In genomic region chr13:113820813-113821651, GRCh38 we compare ENCODE assay signal across 9 cellular contexts. TPM values are rescaled to one million over a fixed set of nuclear protein-coding genes. Genes with fewer than 3 reads are reported as not detected.
DNase-seq lines count a peak whose midpoint lies in the region; ATAC-seq, FAIRE-seq and TF ChIP-seq lines count a peak whose summit lies in the region.
"Had no signal": no experiment of that assay in that cellular context is flagged by ENCODE, and none has a peak within 500 bp of the region (broad histone marks: within the 10 kb centered on the region; RNA-seq: fewer than 3 reads in every experiment).

No MANE protein-coding gene starts in this region.

- 29% methylated on average over 29 of the region's 54 CpGs for WGBS in suprapubic skin

- H3K36me3 ChIP-seq in ACC112 (ENCODE audit: insufficient read depth, low read length) (no peaks in the 10 kb centered on the region), breast epithelium (no peaks in the 10 kb centered on the region), kidney (ENCODE audit: control insufficient read depth in 1 of 2, insufficient read depth in 2 of 2, low read length in 2 of 2) (peaks cover 0 to 2% of the 10 kb centered on the region in 2 donors), suprapubic skin (peaks cover 35% of the 10 kb centered on the region)

- DNase-seq in NCI-H187 (lab: John Stamatoyannopoulos, UW) (peak; percentile 68 to 90), breast epithelium (ENCODE audit: low spot score in 2 of 2) (peak; percentile 83 to 96), kidney (no peak), suprapubic skin (ENCODE audit: low spot score in 2 of 2) (peak; percentile 90 to 91), natural killer cell (no peak)
- DNase-seq in activated T-cell treated with anti-CD3 and anti-CD28 coated beads, Interleukin-2, amount 50 U/mL, for 48 hours: no peak
- DNase-seq: DND-41 had no signal

- H3K9me3 Mint-ChIP-seq in natural killer cell: no peaks in the 10 kb centered on the region

- no peaks in the 10 kb centered on the region for H3K79me2 ChIP-seq in ACC112 (ENCODE audit: control insufficient read depth, insufficient read depth, low read length, unreplicated experiment)

- H3K9me3 ChIP-seq in breast epithelium (no peaks in the 10 kb centered on the region), kidney (ENCODE audit: control insufficient read depth in 1 of 2, low read length in 2 of 2) (no peaks in the 10 kb centered on the region), suprapubic skin (no peaks in the 10 kb centered on the region)

- no peak overlapping the region for H3K4me3 Mint-ChIP-seq in natural killer cell

- TF ChIP-seq POLR2A in breast epithelium (IDR thresholded peaks at IDR 0.05): no peak
- no peak for TF ChIP-seq POLR2A in suprapubic skin (IDR thresholded peaks at IDR 0.05)

- peak overlapping the region; percentile 11 for H3K4me3 ChIP-seq in ACC112 (ENCODE audit: low read depth, low read length)
- peak overlapping the region; percentile 26 to 61 (median 35) for H3K4me3 ChIP-seq in breast epithelium
- no peak overlapping the region for H3K4me3 ChIP-seq in kidney (ENCODE audit: low read length in 2 of 2)
- peak overlapping the region; percentile 38 for H3K4me3 ChIP-seq in suprapubic skin

- H3K27me3 ChIP-seq in ACC112 (ENCODE audit: insufficient read depth, low read length) (no peaks in the 10 kb centered on the region), breast epithelium (no peaks in the 10 kb centered on the region), suprapubic skin (no peaks in the 10 kb centered on the region)

- intact Hi-C loops in breast epithelium (cut with DNase I; ENCODE audit: low total_unique reads): no loop called here
- intact Hi-C loops in kidney (cut with DNase I): no loop called here
- intact Hi-C loops in natural killer cell (cut with micrococcal nuclease): no loop called here

- no peak for TF ChIP-seq EP300 in suprapubic skin (IDR thresholded peaks at IDR 0.05)

- peak overlapping the region in 1 of 2 donors; percentile 3 for H3K9ac ChIP-seq in kidney (ENCODE audit: low read length in 2 of 2)

- H3K4me1 Mint-ChIP-seq in natural killer cell: peaks cover 4 to 12% of the 10 kb centered on the region in 2 donors

- peaks cover 0 to under 1% of the 10 kb centered on the region in 2 donors for H3K27me3 Mint-ChIP-seq in natural killer cell (ENCODE audit: low read depth in 2 of 2)

- FAIRE-seq in kidney (lab: Jason Lieb, UNC): no peak

- no peaks in the 10 kb centered on the region for H3K36me3 Mint-ChIP-seq in natural killer cell

- no peak overlapping the region for H3K27ac Mint-ChIP-seq in natural killer cell

- TF ChIP-seq CTCF in breast epithelium (IDR thresholded peaks at IDR 0.05) (peak in 1 of 3 donors; percentile 10), kidney (IDR thresholded peaks at IDR 0.05; ENCODE audit: borderline replicate concordance, extremely low read depth, insufficient read depth) (no peak), suprapubic skin (IDR thresholded peaks at IDR 0.05) (no peak), natural killer cell (IDR thresholded peaks at IDR 0.05) (no peak)

- no peak for ATAC-seq in HG03196 (IDR thresholded peaks at IDR 0.05; ENCODE audit: unreplicated experiment)
- no peak for ATAC-seq in natural killer cell

- H2AFZ ChIP-seq in ACC112 (ENCODE audit: low read length, unreplicated experiment): no peak overlapping the region

- H3K4me1 ChIP-seq in ACC112 (ENCODE audit: control insufficient read depth, insufficient read depth, low read length, unreplicated experiment): peaks cover 22% of the 10 kb centered on the region
- H3K4me1 ChIP-seq in breast epithelium: peaks cover 15 to 36% of the 10 kb centered on the region in 2 donors
- peaks cover 0 to 21% of the 10 kb centered on the region in 2 donors for H3K4me1 ChIP-seq in kidney (ENCODE audit: control insufficient read depth in 1 of 2, insufficient read depth in 1 of 2, low read depth in 1 of 2, low read length in 2 of 2)
- H3K4me1 ChIP-seq in suprapubic skin: peaks cover 60% of the 10 kb centered on the region

- H3K27ac ChIP-seq in ACC112 (ENCODE audit: low read depth, low read length) (peak overlapping the region; percentile 67), breast epithelium (peak overlapping the region; percentile 90 to 94), kidney (ENCODE audit: low read depth in 2 of 2, low read length in 2 of 2) (peak overlapping the region; percentile 7 to 22), suprapubic skin (peak overlapping the region; percentile 90)

RNA-seq across cellular contexts. Expression of gene GAS6, which starts 42.8 kb away (rescaled TPM):
- 100 to 1,000 TPM in 2 of 3 donors, 10 to 100 TPM in 1; 85.9 to 146 (median 103) TPM for total RNA-seq in breast epithelium
- 83.5 TPM for total RNA-seq in kidney
- 135 TPM for polyA plus RNA-seq in kidney (ENCODE audit: insufficient read depth, low read depth, low replicate concordance)
- 100 to 1,000 TPM; 175 to 286 (median 224) TPM for total RNA-seq in suprapubic skin
- total RNA-seq in natural killer cell: 1 to 10 TPM in 1 of 3 donors, under 1 TPM in 2; 0.40 to 1.4 (median 0.41) TPM

Comparison
In these comparisons a context has a peak if more than half of its experiments do, and no peak if none do; other contexts are left out.
1. H3K27ac ChIP-seq: peak in every context shown above with its lines; median percentile 92 in breast epithelium; 90 in suprapubic skin; 67 in ACC112; 14 in kidney.
2. H3K4me3 ChIP-seq: peak in ACC112 (single experiment), breast epithelium (3 of 3) and suprapubic skin (single experiment); none in kidney (0 of 2).
3. DNase-seq: peak in NCI-H187 (2 of 2), breast epithelium (2 of 2) and suprapubic skin (2 of 2); none in kidney (single experiment), activated T-cell treated with anti-CD3 and anti-CD28 coated beads, Interleukin-2, amount 50 U/mL, for 48 hours (0 of 2) and natural killer cell (single experiment).
4. RNA of gene GAS6, which starts 42.8 kb away (total RNA-seq): 175 to 286 TPM in suprapubic skin, 85.9 to 146 TPM in breast epithelium and 83.5 TPM in kidney (single experiment); 0.40 to 1.4 TPM in natural killer cell; every median in the first group is over 10 times any median in the second.